Comparison of ENCODE assay signal across 1 cellular context in genomic region chr19:58543826-58544590, GRCh38.
A peak's percentile ranks its signal among the peaks of the same experiment; 100 is the strongest.
TF ChIP-seq lines count a peak whose summit lies in the region.

Gene TRIM28 (plus strand): TSS chr19:58544064. CDS start chr19:58544758, 694 bp downstream.

TF ChIP-seq in HepG2, 621 proteins besides CTCF, POLR2A, EP300 and RAD21 (continued from another document and continues in another):
- TF ChIP-seq, protein P1, sequence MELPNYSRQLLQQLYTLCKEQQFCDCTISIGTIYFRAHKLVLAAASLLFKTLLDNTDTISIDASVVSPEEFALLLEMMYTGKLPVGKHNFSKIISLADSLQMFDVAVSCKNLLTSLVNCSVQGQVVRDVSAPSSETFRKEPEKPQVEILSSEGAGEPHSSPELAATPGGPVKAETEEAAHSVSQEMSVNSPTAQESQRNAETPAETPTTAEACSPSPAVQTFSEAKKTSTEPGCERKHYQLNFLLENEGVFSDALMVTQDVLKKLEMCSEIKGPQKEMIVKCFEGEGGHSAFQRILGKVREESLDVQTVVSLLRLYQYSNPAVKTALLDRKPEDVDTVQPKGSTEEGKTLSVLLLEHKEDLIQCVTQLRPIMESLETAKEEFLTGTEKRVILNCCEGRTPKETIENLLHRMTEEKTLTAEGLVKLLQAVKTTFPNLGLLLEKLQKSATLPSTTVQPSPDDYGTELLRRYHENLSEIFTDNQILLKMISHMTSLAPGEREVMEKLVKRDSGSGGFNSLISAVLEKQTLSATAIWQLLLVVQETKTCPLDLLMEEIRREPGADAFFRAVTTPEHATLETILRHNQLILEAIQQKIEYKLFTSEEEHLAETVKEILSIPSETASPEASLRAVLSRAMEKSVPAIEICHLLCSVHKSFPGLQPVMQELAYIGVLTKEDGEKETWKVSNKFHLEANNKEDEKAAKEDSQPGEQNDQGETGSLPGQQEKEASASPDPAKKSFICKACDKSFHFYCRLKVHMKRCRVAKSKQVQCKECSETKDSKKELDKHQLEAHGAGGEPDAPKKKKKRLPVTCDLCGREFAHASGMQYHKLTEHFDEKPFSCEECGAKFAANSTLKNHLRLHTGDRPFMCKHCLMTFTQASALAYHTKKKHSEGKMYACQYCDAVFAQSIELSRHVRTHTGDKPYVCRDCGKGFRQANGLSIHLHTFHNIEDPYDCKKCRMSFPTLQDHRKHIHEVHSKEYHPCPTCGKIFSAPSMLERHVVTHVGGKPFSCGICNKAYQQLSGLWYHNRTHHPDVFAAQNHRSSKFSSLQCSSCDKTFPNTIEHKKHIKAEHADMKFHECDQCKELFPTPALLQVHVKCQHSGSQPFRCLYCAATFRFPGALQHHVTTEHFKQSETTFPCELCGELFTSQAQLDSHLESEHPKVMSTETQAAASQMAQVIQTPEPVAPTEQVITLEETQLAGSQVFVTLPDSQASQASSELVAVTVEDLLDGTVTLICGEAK (IDR thresholded peaks at IDR 0.05), result no peak
- TF ChIP-seq, protein P1 (CRISPR knock-in tag; IDR thresholded peaks at IDR 0.05), result peak; percentile 26; the same call in 1 of the 2 replicates
- TF ChIP-seq SRSF1 (optimal IDR thresholded peaks at IDR 0.05; ENCODE audit: low read depth, low read length) (no peak), PLSCR1 (CRISPR knock-in tag; IDR thresholded peaks at IDR 0.05; ENCODE audit: borderline replicate concordance) (no peak), ZNF615 (CRISPR knock-in tag; IDR thresholded peaks at IDR 0.05; ENCODE audit: borderline replicate concordance) (no peak), KMT2A (CRISPR knock-in tag; IDR thresholded peaks at IDR 0.05) (0 out of 2 replicates have a peak, but pooled peaks have one; percentile 21), PAXIP1 (CRISPR knock-in tag; conservative IDR thresholded peaks at IDR 0.05) (peak; percentile 53), NBN (conservative IDR thresholded peaks at IDR 0.05) (no peak), ZNF44 (CRISPR knock-in tag; IDR thresholded peaks at IDR 0.05) (no peak), SAP130 (CRISPR knock-in tag; IDR thresholded peaks at IDR 0.05; ENCODE audit: low read depth) (peak; percentile 71), HES4 (CRISPR knock-in tag; IDR thresholded peaks at IDR 0.05; ENCODE audit: borderline replicate concordance) (peak; percentile 94), FOSL2 (CRISPR knock-in tag; IDR thresholded peaks at IDR 0.05) (no peak; the same call in 1 of the 2 replicates), FLYWCH1 (CRISPR knock-in tag; IDR thresholded peaks at IDR 0.05) (no peak), ZNF20 (CRISPR knock-in tag; IDR thresholded peaks at IDR 0.05) (no peak), CC2D1A (CRISPR knock-in tag; IDR thresholded peaks at IDR 0.05) (no peak), IRF1 (CRISPR knock-in tag; IDR thresholded peaks at IDR 0.05; ENCODE audit: low read depth) (no peak), ZSCAN30 (CRISPR knock-in tag; IDR thresholded peaks at IDR 0.05) (no peak), ZNF230 (CRISPR knock-in tag; IDR thresholded peaks at IDR 0.05) (no peak), BCL3 (CRISPR knock-in tag; IDR thresholded peaks at IDR 0.05) (peak; percentile 52; the same call in 1 of the 2 replicates), ATF3 (CRISPR knock-in tag; IDR thresholded peaks at IDR 0.05) (0 out of 2 replicates have a peak, but pooled peaks have one; percentile 29), SNRNP70 (IDR thresholded peaks at IDR 0.05; ENCODE audit: low read depth, low read length) (no peak), ZNF382 (CRISPR knock-in tag; IDR thresholded peaks at IDR 0.05; ENCODE audit: borderline replicate concordance) (no peak), ZNF101 (CRISPR knock-in tag; IDR thresholded peaks at IDR 0.05; ENCODE audit: borderline replicate concordance, low read depth) (no peak), GLMP (CRISPR knock-in tag; IDR thresholded peaks at IDR 0.05; ENCODE audit: borderline replicate concordance) (no peak), RNF2 (conservative IDR thresholded peaks at IDR 0.05; ENCODE audit: low read depth) (no peak; the same call in 1 of the 2 replicates), KDM3A (CRISPR knock-in tag; IDR thresholded peaks at IDR 0.05; ENCODE audit: low read depth) (no peak), ELF1 (CRISPR knock-in tag; IDR thresholded peaks at IDR 0.05) (peak; percentile 36; the same call in 1 of the 2 replicates), AFF4 (CRISPR knock-in tag; IDR thresholded peaks at IDR 0.05) (no peak), GABPA (IDR thresholded peaks at IDR 0.05; ENCODE audit: low read depth, low read length) (no peak), GABPA (CRISPR knock-in tag; IDR thresholded peaks at IDR 0.05; ENCODE audit: low read depth) (peak; percentile 53), ZNF282 (IDR thresholded peaks at IDR 0.05; ENCODE audit: partially characterized antibody) (no peak), ZNF607 (CRISPR knock-in tag; IDR thresholded peaks at IDR 0.05; ENCODE audit: borderline replicate concordance) (no peak), GATAD2A (CRISPR knock-in tag; IDR thresholded peaks at IDR 0.05) (peak; percentile 53)
- TF ChIP-seq, protein P2, sequence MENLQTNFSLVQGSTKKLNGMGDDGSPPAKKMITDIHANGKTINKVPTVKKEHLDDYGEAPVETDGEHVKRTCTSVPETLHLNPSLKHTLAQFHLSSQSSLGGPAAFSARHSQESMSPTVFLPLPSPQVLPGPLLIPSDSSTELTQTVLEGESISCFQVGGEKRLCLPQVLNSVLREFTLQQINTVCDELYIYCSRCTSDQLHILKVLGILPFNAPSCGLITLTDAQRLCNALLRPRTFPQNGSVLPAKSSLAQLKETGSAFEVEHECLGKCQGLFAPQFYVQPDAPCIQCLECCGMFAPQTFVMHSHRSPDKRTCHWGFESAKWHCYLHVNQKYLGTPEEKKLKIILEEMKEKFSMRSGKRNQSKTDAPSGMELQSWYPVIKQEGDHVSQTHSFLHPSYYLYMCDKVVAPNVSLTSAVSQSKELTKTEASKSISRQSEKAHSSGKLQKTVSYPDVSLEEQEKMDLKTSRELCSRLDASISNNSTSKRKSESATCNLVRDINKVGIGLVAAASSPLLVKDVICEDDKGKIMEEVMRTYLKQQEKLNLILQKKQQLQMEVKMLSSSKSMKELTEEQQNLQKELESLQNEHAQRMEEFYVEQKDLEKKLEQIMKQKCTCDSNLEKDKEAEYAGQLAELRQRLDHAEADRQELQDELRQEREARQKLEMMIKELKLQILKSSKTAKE (CRISPR knock-in tag; IDR thresholded peaks at IDR 0.05; ENCODE audit: borderline replicate concordance), result no peak
